ENCODE assay signal across 10 cellular contexts in the genomic region with DNA sequence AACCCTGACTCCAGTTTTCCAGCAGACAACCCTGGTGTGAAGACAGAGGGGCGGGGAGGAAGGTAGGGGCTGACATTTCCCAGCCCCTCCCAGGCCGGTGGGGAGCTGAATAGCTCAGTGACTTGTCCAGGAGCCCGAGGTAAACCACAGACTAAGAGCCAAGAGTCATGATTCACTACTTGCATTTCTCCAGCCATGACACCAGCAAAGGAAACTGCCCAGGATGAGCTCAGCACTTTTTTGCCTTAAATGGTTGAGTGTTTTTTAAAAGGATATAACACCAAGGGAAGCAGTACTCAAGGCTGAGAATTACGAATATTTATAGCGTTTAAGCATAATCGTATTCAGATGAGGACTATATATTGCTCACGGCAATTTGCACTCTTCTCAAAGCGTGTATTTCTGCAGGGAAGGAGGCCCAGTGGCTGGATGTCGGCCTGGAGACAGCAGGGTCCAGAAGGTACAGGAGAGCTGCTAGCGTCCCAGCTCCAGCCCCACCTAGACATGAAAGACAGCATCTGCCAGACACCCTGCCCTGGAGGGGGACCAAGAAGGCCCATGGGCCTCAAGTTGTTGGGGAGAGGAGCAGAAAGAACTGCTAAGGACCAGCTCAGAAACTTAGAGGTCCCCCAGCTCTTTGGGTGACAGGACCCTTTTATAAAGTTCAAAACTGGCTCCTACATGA.
A peak's percentile ranks its signal among the peaks of the same experiment; 100 is the strongest.
DNase-seq lines count a peak whose midpoint lies in the region; ATAC-seq and TF ChIP-seq lines count a peak whose summit lies in the region.
"Had no signal": no experiment of that assay in that cellular context is flagged by ENCODE, and none has a peak within 500 bp of the region (broad histone marks: within the 10 kb centered on the region; RNA-seq: fewer than 3 reads in every experiment).

No MANE protein-coding gene starts in this region.

- no peaks in the 10 kb centered on the region for H3K4me1 ChIP-seq in foreskin keratinocyte

- TF ChIP-seq CTCF in AG10803 (conservative IDR thresholded peaks at IDR 0.05; ENCODE audit: low read length) (no peak), foreskin keratinocyte (conservative IDR thresholded peaks at IDR 0.05) (no peak)

- DNase-seq in AG10803 (ENCODE audit: low read depth) (peak; percentile 73), T1000 (lab: John Stamatoyannopoulos, UW) (peak; percentile 72), foreskin keratinocyte (peak; percentile 6 to 24), hippocampal formation (lab: John Stamatoyannopoulos, UW) (no peak), NCI-H82 (lab: John Stamatoyannopoulos, UW) (no peak)
- DNase-seq: amygdala, C1 segment of cervical spinal cord had no signal

- H3K4me3 ChIP-seq in AG10803 (ENCODE audit: low read length): no peak overlapping the region

- ATAC-seq in HG02938 (IDR thresholded peaks at IDR 0.05; ENCODE audit: unreplicated experiment) (peak; percentile 13), foreskin keratinocyte (peak; percentile 16), GM21390 (IDR thresholded peaks at IDR 0.05; ENCODE audit: unreplicated experiment) (no peak), HG02970 (IDR thresholded peaks at IDR 0.05; ENCODE audit: low FRiP score, unreplicated experiment) (no peak)

- no peak overlapping the region for H3K27ac ChIP-seq in foreskin keratinocyte

- H3K27me3 ChIP-seq in foreskin keratinocyte: no peaks in the 10 kb centered on the region

Comparison
In these comparisons a context has a peak if more than half of its experiments do, and no peak if none do; other contexts are left out.
1. DNase-seq: peak in AG10803 (single experiment), T1000 (single experiment) and foreskin keratinocyte (2 of 2); none in hippocampal formation (0 of 2) and NCI-H82 (single experiment).
2. ATAC-seq: peak in HG02938 (single experiment) and foreskin keratinocyte (single experiment); none in GM21390 (single experiment) and HG02970 (single experiment).